In genomic region chr7:17696422-17696821, GRCh38 we compare ENCODE assay signal across 9 cellular contexts.
DNase-seq lines count a peak whose midpoint lies in the region; ATAC-seq and TF ChIP-seq lines count a peak whose summit lies in the region.
"Had no signal": no experiment of that assay in that cellular context is flagged by ENCODE, and none has a peak within 500 bp of the region (broad histone marks: within the 10 kb centered on the region; RNA-seq: fewer than 3 reads in every experiment).

No MANE protein-coding gene starts in this region.

- no peaks in the 10 kb centered on the region for H3K36me3 ChIP-seq in BE2C
- H3K36me3 ChIP-seq: thoracic aorta had no signal

- no peaks in the 10 kb centered on the region for H3K27me3 ChIP-seq in BE2C

- DNase-seq in BE2C (peak; percentile 23), NCI-H1436 (lab: John Stamatoyannopoulos, UW) (peak; percentile 44), cardiac fibroblast (ENCODE audit: low read depth in 2 of 2) (peak; percentile 76 to 98), medulla oblongata (ENCODE audit: extremely low spot score) (peak; percentile 47), NCI-H1105 treated with DMSO at 0.1 percent for 48 hours (lab: John Stamatoyannopoulos, UW) (no peak)

- TF ChIP-seq CTCF in BE2C (IDR thresholded peaks at IDR 0.05; ENCODE audit: low read depth, low read length) = no peak
- no peak for TF ChIP-seq CTCF in cardiac fibroblast (IDR thresholded peaks at IDR 0.05; ENCODE audit: low read depth, low read length)

- ATAC-seq in GM18870 (IDR thresholded peaks at IDR 0.05; ENCODE audit: unreplicated experiment) (no peak), GM18520 (IDR thresholded peaks at IDR 0.05; ENCODE audit: unreplicated experiment) (no peak), HG02588 (IDR thresholded peaks at IDR 0.05; ENCODE audit: unreplicated experiment) (no peak)

- H3K4me3 ChIP-seq in BE2C (ENCODE audit: low read depth, low read length) (no peak overlapping the region), cardiac fibroblast (replicated peaks in 1 of 2; ENCODE audit: low read depth in 2 of 2, low read length in 2 of 2) (no peak overlapping the region)
- H3K4me3 ChIP-seq: thoracic aorta had no signal

- H3K9me3 ChIP-seq in BE2C = no peaks in the 10 kb centered on the region; the same call in 1 of the 2 replicates

- no peaks in the 10 kb centered on the region; the same call in 1 of the 2 replicates for H3K4me1 ChIP-seq in BE2C
